ENCODE assay signal across 1 cellular context in the genomic region with DNA sequence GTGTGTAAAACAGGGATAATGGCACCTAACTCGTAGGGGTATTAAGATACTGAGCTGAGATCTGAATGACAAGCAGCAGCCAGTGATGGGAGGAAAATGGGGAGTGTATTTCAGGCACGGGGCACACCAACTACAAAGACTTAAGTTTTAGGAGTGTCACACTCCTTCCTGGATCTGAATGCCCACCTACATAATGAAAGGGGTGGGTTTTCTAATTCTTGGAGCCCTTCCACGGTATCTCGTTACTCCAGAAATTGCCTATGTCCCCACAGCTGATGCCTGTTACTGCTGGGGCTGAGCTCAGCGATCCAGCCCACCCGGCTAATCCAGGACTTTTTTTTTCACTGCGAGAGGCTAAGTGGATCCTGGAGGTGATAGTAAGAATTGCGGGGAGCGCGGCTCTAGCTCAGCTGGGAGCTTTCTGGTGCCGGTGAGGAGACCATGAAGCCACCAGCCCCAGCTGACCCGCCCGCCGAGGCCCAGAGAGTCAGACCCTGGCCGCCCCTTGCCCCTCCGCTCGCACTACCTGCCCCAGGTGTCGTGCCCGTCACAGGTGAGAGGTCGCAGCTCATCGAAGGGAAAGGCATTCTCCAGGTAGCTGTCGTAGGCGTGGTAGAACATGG.
TF ChIP-seq lines count a peak whose summit lies in the region.

No MANE protein-coding gene starts in this region.

TF ChIP-seq in liver, 16 proteins besides CTCF, POLR2A, EP300 and RAD21 (continued from another document):
- TF ChIP-seq SP1 (IDR thresholded peaks at IDR 0.05), result no peak
- no peak for TF ChIP-seq MAX (IDR thresholded peaks at IDR 0.05)
- TF ChIP-seq FOXA1 (IDR thresholded peaks at IDR 0.05), result no peak
- TF ChIP-seq, protein P1, sequence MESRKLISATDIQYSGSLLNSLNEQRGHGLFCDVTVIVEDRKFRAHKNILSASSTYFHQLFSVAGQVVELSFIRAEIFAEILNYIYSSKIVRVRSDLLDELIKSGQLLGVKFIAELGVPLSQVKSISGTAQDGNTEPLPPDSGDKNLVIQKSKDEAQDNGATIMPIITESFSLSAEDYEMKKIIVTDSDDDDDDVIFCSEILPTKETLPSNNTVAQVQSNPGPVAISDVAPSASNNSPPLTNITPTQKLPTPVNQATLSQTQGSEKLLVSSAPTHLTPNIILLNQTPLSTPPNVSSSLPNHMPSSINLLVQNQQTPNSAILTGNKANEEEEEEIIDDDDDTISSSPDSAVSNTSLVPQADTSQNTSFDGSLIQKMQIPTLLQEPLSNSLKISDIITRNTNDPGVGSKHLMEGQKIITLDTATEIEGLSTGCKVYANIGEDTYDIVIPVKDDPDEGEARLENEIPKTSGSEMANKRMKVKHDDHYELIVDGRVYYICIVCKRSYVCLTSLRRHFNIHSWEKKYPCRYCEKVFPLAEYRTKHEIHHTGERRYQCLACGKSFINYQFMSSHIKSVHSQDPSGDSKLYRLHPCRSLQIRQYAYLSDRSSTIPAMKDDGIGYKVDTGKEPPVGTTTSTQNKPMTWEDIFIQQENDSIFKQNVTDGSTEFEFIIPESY (IDR thresholded peaks at IDR 0.05), result no peak
- no peak for TF ChIP-seq NR2F2 (IDR thresholded peaks at IDR 0.05)
- TF ChIP-seq GABPA (IDR thresholded peaks at IDR 0.05 in 1 of 2, conservative IDR thresholded peaks at IDR 0.05 in 1 of 2), result no peak
- no peak for TF ChIP-seq FOXA2 (IDR thresholded peaks at IDR 0.05)
- TF ChIP-seq RXRA (IDR thresholded peaks at IDR 0.05), result no peak
- no peak for TF ChIP-seq YY1 (IDR thresholded peaks at IDR 0.05)
- TF ChIP-seq HNF4G (IDR thresholded peaks at IDR 0.05), result no peak
- no peak for TF ChIP-seq JUND (IDR thresholded peaks at IDR 0.05)
TF ChIP-seq in liver: peak in this region for 0.
